ENCODE assay signal across 2 cellular contexts in the genomic region with DNA sequence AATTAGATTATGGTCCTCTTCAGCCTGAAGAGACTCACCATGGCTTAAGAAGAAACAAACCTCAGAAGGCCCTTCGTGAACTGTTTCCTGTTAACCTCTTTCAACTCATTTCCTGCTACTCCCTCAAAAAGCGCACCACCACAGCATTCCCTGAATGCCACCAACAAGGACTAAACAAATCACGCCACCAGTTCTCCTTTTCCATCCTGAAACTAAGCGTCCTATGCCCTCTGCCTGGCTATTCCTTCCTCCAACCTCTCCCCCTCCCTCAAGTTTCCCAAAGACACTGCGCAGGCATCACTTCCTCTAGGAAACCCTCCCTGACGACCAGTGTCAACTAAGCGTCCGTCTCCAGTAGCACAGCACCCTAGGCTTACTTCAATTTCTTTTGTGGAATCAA.
TF ChIP-seq lines count a peak whose summit lies in the region.

No MANE protein-coding gene starts in this region.

TF ChIP-seq in IMR-90, 13 proteins besides CTCF, POLR2A, EP300 and RAD21:
- TF ChIP-seq MXI1 (IDR thresholded peaks at IDR 0.05; ENCODE audit: borderline replicate concordance, low read depth, low read length) (no peak), MAFK (IDR thresholded peaks at IDR 0.05; ENCODE audit: low read depth, low read length) (no peak), BHLHE40 (IDR thresholded peaks at IDR 0.05; ENCODE audit: low read depth, low read length) (no peak)

TF ChIP-seq in endothelial cell of umbilical vein, 7 proteins besides CTCF, POLR2A, EP300 and RAD21:
- TF ChIP-seq GATA2 (IDR thresholded peaks at IDR 0.05; ENCODE audit: insufficient read depth, insufficient read length, low read depth, low read length), result no peak
- TF ChIP-seq POLR2AphosphoS5 (IDR thresholded peaks at IDR 0.05; ENCODE audit: insufficient read depth, low read depth, low read length), result peak; percentile 49
